19 cellular contexts compared by ENCODE assay signal in genomic region chr6:116528163-116528562, GRCh38. TPM values are rescaled to one million over a fixed set of nuclear protein-coding genes. Genes with fewer than 3 reads are reported as not detected.
DNase-seq lines count a peak whose midpoint lies in the region; ATAC-seq, FAIRE-seq and TF ChIP-seq lines count a peak whose summit lies in the region.
"Had no signal": no experiment of that assay in that cellular context is flagged by ENCODE, and none has a peak within 500 bp of the region (broad histone marks: within the 10 kb centered on the region; RNA-seq: fewer than 3 reads in every experiment).

No MANE protein-coding gene starts in this region.

- H3K4me3 Mint-ChIP-seq in type B pancreatic cell, result no peak overlapping the region
- H3K4me3 Mint-ChIP-seq: H9, T-cell had no signal

- no peak for ATAC-seq in HG03342 (IDR thresholded peaks at IDR 0.05; ENCODE audit: unreplicated experiment)
- ATAC-seq: T-cell had no signal

- peaks cover 39% of the 10 kb centered on the region for H3K4me1 Mint-ChIP-seq in type B pancreatic cell (ENCODE audit: unreplicated experiment)
- H3K4me1 Mint-ChIP-seq: T-cell had no signal

- DNase-seq in NCI-H2081 (lab: John Stamatoyannopoulos, UW) (peak; percentile 2 to 15), NCI-H2081 treated with DMSO at 0.1 percent for 48 hours (lab: John Stamatoyannopoulos, UW) (no peak), NCI-H2029 treated with DMSO at 0.1 percent for 48 hours (lab: John Stamatoyannopoulos, UW) (peak; percentile 99), epithelial cell of esophagus (ENCODE audit: low read depth) (peak; percentile 21), type B pancreatic cell (ENCODE audit: extremely low spot score, unreplicated experiment) (no peak), frontal cortex (ENCODE audit: low spot score in 2 of 2) (no peak)
- DNase-seq: DMS153, H9, NCI-H1092 treated with DMSO at 0.1 percent for 48 hours, NCI-H1694 treated with DMSO at 0.1 percent for 48 hours, NCI-H524, Peyer's patch, Right ventricle myocardium superior, T-cell had no signal

- FAIRE-seq in frontal cortex (lab: Jason Lieb, UNC), result no peak
- FAIRE-seq: A204.1 had no signal

- H3K36me3 Mint-ChIP-seq in type B pancreatic cell, result no peaks in the 10 kb centered on the region
- H3K36me3 Mint-ChIP-seq: T-cell had no signal

- no peaks in the 10 kb centered on the region for H3K9me3 Mint-ChIP-seq in type B pancreatic cell
- H3K9me3 Mint-ChIP-seq: H9, T-cell had no signal

- H3K4me3 ChIP-seq in epithelial cell of esophagus (ENCODE audit: low read length), result no peak overlapping the region
- H3K4me3 ChIP-seq: BLaER1 treated with 17β-estradiol and CSF1 and Interleukin-3, amounts not matched to agents 10 nM and 100 nM; Peyer's patch; SK-N-MC had no signal

- H3K27ac Mint-ChIP-seq in type B pancreatic cell, result no peak overlapping the region
- H3K27ac Mint-ChIP-seq: H9, T-cell had no signal

- peaks cover 7% of the 10 kb centered on the region for H3K27me3 Mint-ChIP-seq in type B pancreatic cell

- TF ChIP-seq CTCF in epithelial cell of esophagus (IDR thresholded peaks at IDR 0.05; ENCODE audit: insufficient read depth, low read depth, low read length, missing control alignments), result no peak
- peak; percentile 17 for TF ChIP-seq CTCF in type B pancreatic cell (conservative IDR thresholded peaks at IDR 0.05)

RNA-seq across cellular contexts. Expression of gene CALHM5, which starts 16.7 kb away (rescaled TPM):
- total RNA-seq in type B pancreatic cell (ENCODE audit: low replicate concordance), result 0.10 and 0.46 TPM in 2 replicates
- 0.41 TPM for total RNA-seq in frontal cortex
- total RNA-seq: MCF 10A, T-cell had no signal

RNA-seq across cellular contexts. Expression of gene TRAPPC3L, which starts 17.3 kb away (rescaled TPM):
- total RNA-seq in type B pancreatic cell (ENCODE audit: low replicate concordance) (0.27 and 0.31 TPM in 2 replicates), frontal cortex (under 0.01 TPM)
- total RNA-seq: H9, MCF 10A, Peyer's patch, T-cell had no signal

RNA-seq across cellular contexts. Expression of gene CALHM4, which starts 25.4 kb away (rescaled TPM):
- total RNA-seq in type B pancreatic cell (ENCODE audit: low replicate concordance) (not detected in 2 replicates), frontal cortex (not detected)
- total RNA-seq: H9, MCF 10A, Peyer's patch, Right ventricle myocardium superior, T-cell had no signal

RNA-seq across cellular contexts. Expression of gene RWDD1, which starts 43.1 kb away (rescaled TPM):
- total RNA-seq in type B pancreatic cell (ENCODE audit: low replicate concordance) (37.2 and 40.0 TPM in 2 replicates), frontal cortex (26.5 TPM)

Comparison
In these comparisons a context has a peak if more than half of its experiments do, and no peak if none do; other contexts are left out.
1. DNase-seq: peak in NCI-H2081 (2 of 2), NCI-H2029 treated with DMSO at 0.1 percent for 48 hours (single experiment) and epithelial cell of esophagus (single experiment); none in NCI-H2081 treated with DMSO at 0.1 percent for 48 hours (single experiment), type B pancreatic cell (single experiment) and frontal cortex (0 of 2).